Comparison of ENCODE assay signal across 12 cellular contexts in genomic region chr3:127172670-127173515, GRCh38. TPM values are rescaled to one million over a fixed set of nuclear protein-coding genes. Genes with fewer than 3 reads are reported as not detected.
DNase-seq lines count a peak whose midpoint lies in the region; ATAC-seq and TF ChIP-seq lines count a peak whose summit lies in the region.
"Had no signal": no experiment of that assay in that cellular context is flagged by ENCODE, and none has a peak within 500 bp of the region (broad histone marks: within the 10 kb centered on the region; RNA-seq: fewer than 3 reads in every experiment).

No MANE protein-coding gene starts in this region.

- H3K4me3 Mint-ChIP-seq in type B pancreatic cell, result no peak overlapping the region
- H3K4me3 Mint-ChIP-seq: CD4-positive, CD25-positive, alpha-beta regulatory T cell; natural killer cell; T-cell had no signal

- no peak for TF ChIP-seq CTCF in type B pancreatic cell (conservative IDR thresholded peaks at IDR 0.05)
- TF ChIP-seq CTCF in GM20000 (IDR thresholded peaks at IDR 0.05; ENCODE audit: extremely low read depth, missing control alignments), result no peak

- H3K36me3 Mint-ChIP-seq in type B pancreatic cell, result no peaks in the 10 kb centered on the region
- H3K36me3 Mint-ChIP-seq: CD4-positive, CD25-positive, alpha-beta regulatory T cell; natural killer cell; T-cell had no signal

- H3K4me1 Mint-ChIP-seq in type B pancreatic cell (ENCODE audit: unreplicated experiment), result peaks cover 15% of the 10 kb centered on the region
- H3K4me1 Mint-ChIP-seq: CD4-positive, CD25-positive, alpha-beta regulatory T cell; T-cell had no signal

- no peaks in the 10 kb centered on the region for H3K9me3 Mint-ChIP-seq in type B pancreatic cell
- H3K9me3 Mint-ChIP-seq: natural killer cell had no signal

- peak; percentile 51 for DNase-seq in activated effector memory CD4-positive, alpha-beta T cell treated with anti-CD3 and anti-CD28 coated beads, Interleukin-2, amount 50 U/mL, for 16 hours
- DNase-seq in activated effector memory CD4-positive, alpha-beta T cell treated with Interleukin-2 at 50 U/mL for 16 hours, result no peak
- DNase-seq in NCI-H82 (lab: John Stamatoyannopoulos, UW) (peak; percentile 92), fibroblast of the conjunctiva (ENCODE audit: low read depth) (peak; percentile 13), type B pancreatic cell (ENCODE audit: extremely low spot score, unreplicated experiment) (no peak), GM20000 (ENCODE audit: low spot score) (no peak)
- DNase-seq in activated T-cell treated with anti-CD3 and anti-CD28 coated beads, Interleukin-2, amount 50 U/mL, for 48 hours, result no peak
- DNase-seq: CD4-positive, CD25-positive, alpha-beta regulatory T cell; natural killer cell had no signal

- ATAC-seq in GM18907 (IDR thresholded peaks at IDR 0.05; ENCODE audit: unreplicated experiment), result no peak
- ATAC-seq: natural killer cell, T-cell had no signal

- H3K27ac Mint-ChIP-seq in type B pancreatic cell, result peak overlapping the region; percentile 51
- H3K27ac Mint-ChIP-seq: CD4-positive, CD25-positive, alpha-beta regulatory T cell; natural killer cell; T-cell had no signal

- peaks cover 33% of the 10 kb centered on the region for H3K27me3 Mint-ChIP-seq in type B pancreatic cell

RNA-seq across cellular contexts. Expression of gene PRR23E, which starts 20.0 kb away (rescaled TPM):
- not detected in 2 replicates for total RNA-seq in type B pancreatic cell (ENCODE audit: low replicate concordance)
- total RNA-seq: bronchial epithelial cell; CD4-positive, CD25-positive, alpha-beta regulatory T cell; natural killer cell; T-cell had no signal

Comparison
In these comparisons a context has a peak if more than half of its experiments do, and no peak if none do; other contexts are left out.
1. DNase-seq: peak in activated effector memory CD4-positive, alpha-beta T cell treated with anti-CD3 and anti-CD28 coated beads, Interleukin-2, amount 50 U/mL, for 16 hours (single experiment), NCI-H82 (single experiment) and fibroblast of the conjunctiva (single experiment); none in activated effector memory CD4-positive, alpha-beta T cell treated with Interleukin-2 at 50 U/mL for 16 hours (single experiment), type B pancreatic cell (single experiment), GM20000 (single experiment) and activated T-cell treated with anti-CD3 and anti-CD28 coated beads, Interleukin-2, amount 50 U/mL, for 48 hours (0 of 2).